ENCODE assay signal across 8 cellular contexts in the genomic region with DNA sequence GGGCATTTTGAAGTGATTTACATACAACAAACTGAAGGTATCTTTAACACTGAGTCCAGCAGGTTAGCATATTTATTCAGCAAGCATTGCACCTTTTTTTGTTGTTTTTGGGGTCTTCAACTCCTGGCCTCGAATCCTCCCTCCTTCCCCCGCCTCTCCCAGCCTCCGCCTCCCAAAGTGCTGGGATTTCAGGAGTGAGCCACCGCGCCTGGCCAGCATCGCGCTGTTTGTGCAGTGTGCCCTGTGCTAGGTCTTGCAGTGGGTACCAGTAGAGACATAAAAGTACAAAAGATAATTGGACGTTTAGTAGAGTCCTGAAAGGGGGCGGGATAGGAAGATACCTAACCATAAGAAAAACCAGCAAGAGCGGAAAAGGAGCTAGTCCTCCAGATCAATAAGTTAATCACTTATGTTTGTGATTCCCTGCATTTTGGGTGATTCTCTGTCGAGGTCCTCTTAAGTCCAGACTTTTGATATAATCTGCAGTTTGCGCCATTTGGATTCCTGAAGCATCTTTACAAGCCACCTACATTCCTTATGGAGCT.
DNase-seq lines count a peak whose midpoint lies in the region; TF ChIP-seq lines count a peak whose summit lies in the region.

No MANE protein-coding gene starts in this region.

- no peaks in the 10 kb centered on the region for H3K36me3 Mint-ChIP-seq in endodermal cell (ENCODE audit: low read depth)

- peak overlapping the region; percentile 90 for H3K4me3 ChIP-seq in NT2/D1 (ENCODE audit: insufficient read length, low read depth)
- H3K4me3 ChIP-seq in endodermal cell (ENCODE audit: low read length) = peak overlapping the region; percentile 99
- peak overlapping the region; percentile 87 for H3K4me3 ChIP-seq in parathyroid adenoma (ENCODE audit: low read depth, low read length)

- H3K79me2 ChIP-seq in parathyroid adenoma = peaks cover 2% of the 10 kb centered on the region

- peak overlapping the region; percentile 77 for H3K4me2 ChIP-seq in parathyroid adenoma (ENCODE audit: low read length)

- no peaks in the 10 kb centered on the region for H3K9me3 Mint-ChIP-seq in endodermal cell

- peaks cover 23% of the 10 kb centered on the region for H3K4me1 Mint-ChIP-seq in endodermal cell

- H3K27me3 Mint-ChIP-seq in endodermal cell (ENCODE audit: insufficient read depth) = no peaks in the 10 kb centered on the region

- H3K27ac Mint-ChIP-seq in endodermal cell = peak overlapping the region; percentile 80

- peak; percentile 27 for DNase-seq in ELF-1 (ENCODE audit: low read depth, low spot score)
- no peak for DNase-seq in NT2/D1 (ENCODE audit: low read depth, low spot score)
- DNase-seq in endodermal cell = peak; percentile 69
- no peak for DNase-seq in hippocampal formation (lab: John Stamatoyannopoulos, UW)
- no peak for DNase-seq in head of caudate nucleus
- no peak for DNase-seq in stimulated activated CD8-positive, alpha-beta memory T cell treated with anti-CD3 and anti-CD28 coated beads, Interleukin-4, amount 100 ng/mL, for 48 hours
- no peak for DNase-seq in GM03348 (ENCODE audit: low spot score)

- peaks cover 5% of the 10 kb centered on the region for H3K36me3 ChIP-seq in NT2/D1 (ENCODE audit: insufficient read depth, insufficient read length, low read length)
- H3K36me3 ChIP-seq in endodermal cell (ENCODE audit: control insufficient read depth, insufficient read depth, low read length) = no peaks in the 10 kb centered on the region
- H3K36me3 ChIP-seq in parathyroid adenoma (ENCODE audit: control insufficient read depth, insufficient read depth, low read length) = no peaks in the 10 kb centered on the region

- H3K4me3 Mint-ChIP-seq in endodermal cell = peak overlapping the region; percentile 78

- intact Hi-C loops in head of caudate nucleus (cut with DNase I) = no loop called here

- H3K4me1 ChIP-seq in NT2/D1 (ENCODE audit: insufficient read depth, insufficient read length) (no peaks in the 10 kb centered on the region), endodermal cell (ENCODE audit: control insufficient read depth, insufficient read depth, low read length) (no peaks in the 10 kb centered on the region), parathyroid adenoma (peaks cover 11% of the 10 kb centered on the region)

- peak overlapping the region; percentile 88 for H2AFZ ChIP-seq in parathyroid adenoma

- H3K27ac ChIP-seq in endodermal cell (ENCODE audit: low read depth, low read length) (no peak overlapping the region), parathyroid adenoma (peak overlapping the region; percentile 49)

- H3K9me3 ChIP-seq in NT2/D1 (ENCODE audit: insufficient read depth, low read length) = no peaks in the 10 kb centered on the region
- H3K9me3 ChIP-seq in endodermal cell (ENCODE audit: control insufficient read depth, low read length) = no peaks in the 10 kb centered on the region
- no peaks in the 10 kb centered on the region for H3K9me3 ChIP-seq in parathyroid adenoma (ENCODE audit: control insufficient read depth, low read length)

- H3K27me3 ChIP-seq in NT2/D1 (ENCODE audit: insufficient read depth, insufficient read length) (peaks cover 12% of the 10 kb centered on the region), endodermal cell (ENCODE audit: control insufficient read depth, insufficient read depth, low read length, poor library complexity, severe bottlenecking) (no peaks in the 10 kb centered on the region), parathyroid adenoma (ENCODE audit: control insufficient read depth, insufficient read depth, low read length) (no peaks in the 10 kb centered on the region)

- H3K9ac ChIP-seq in NT2/D1 (ENCODE audit: insufficient read length, low read depth) (peak overlapping the region; percentile 94), endodermal cell (ENCODE audit: extremely low read depth, low read length, poor library complexity, severe bottlenecking) (peak overlapping the region; percentile 84), parathyroid adenoma (no peak overlapping the region)

- TF ChIP-seq CTCF in endodermal cell (conservative IDR thresholded peaks at IDR 0.05) (no peak), parathyroid adenoma (IDR thresholded peaks at IDR 0.05) (no peak)

- WGBS in endodermal cell (ENCODE audit: insufficient coverage in 1 of 2, insufficient read length in 1 of 2), 2 experiments = 38% methylated on average over 10 to 12 of the region's 12 CpGs

Comparison
In these comparisons a context has a peak if more than half of its experiments do, and no peak if none do; other contexts are left out.
1. DNase-seq: peak in ELF-1 (single experiment) and endodermal cell (single experiment); none in NT2/D1 (single experiment), hippocampal formation (0 of 2), head of caudate nucleus (0 of 42), stimulated activated CD8-positive, alpha-beta memory T cell treated with anti-CD3 and anti-CD28 coated beads, Interleukin-4, amount 100 ng/mL, for 48 hours (single experiment) and GM03348 (single experiment).
2. Peak in every context shown above with its lines, with median percentiles within 50 percentile points of each other: H3K4me3 ChIP-seq.